ENCODE assay signal across 26 cellular contexts in the genomic region with DNA sequence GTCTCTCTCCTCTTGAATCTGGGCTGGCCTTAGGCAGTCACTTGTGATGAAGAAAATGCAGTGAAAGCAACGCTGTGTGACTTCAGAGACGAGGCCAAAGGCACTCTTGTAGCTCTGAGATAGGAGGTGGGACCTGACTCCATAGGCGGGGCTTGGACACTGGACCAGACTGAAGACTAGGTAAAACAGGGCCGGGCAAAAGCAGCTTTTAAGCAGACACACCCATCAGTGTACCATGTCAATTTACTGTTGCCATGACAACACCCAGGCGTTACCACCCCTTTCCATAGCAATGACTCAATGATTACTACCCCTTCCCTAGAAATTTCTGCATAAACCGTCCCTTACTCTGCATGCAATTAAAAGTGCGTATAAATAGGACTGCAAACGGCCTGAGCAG. TPM values are rescaled to one million over a fixed set of nuclear protein-coding genes. Genes with fewer than 3 reads are reported as not detected.
DNase-seq lines count a peak whose midpoint lies in the region; ATAC-seq and TF ChIP-seq lines count a peak whose summit lies in the region.
"Had no signal": no experiment of that assay in that cellular context is flagged by ENCODE, and none has a peak within 500 bp of the region (broad histone marks: within the 10 kb centered on the region; RNA-seq: fewer than 3 reads in every experiment).

No MANE protein-coding gene starts in this region.

- H3K4me3 Mint-ChIP-seq in CD4-positive, alpha-beta T cell = no peak overlapping the region
- H3K4me3 Mint-ChIP-seq: activated naive CD8-positive, alpha-beta T cell treated with anti-CD3 and anti-CD28 coated beads for 36 hours; activated T-helper 17 cell treated with anti-CD3 and anti-CD28 coated beads, Interleukin-2, amount 50 U/mL, for 72 hours; effector memory CD8-positive, alpha-beta T cell; mesothelial cell of epicardium; nephron progenitor cell had no signal

- no peaks in the 10 kb centered on the region for H3K9me3 ChIP-seq in CD4-positive, alpha-beta T cell (ENCODE audit: control insufficient read depth, low read length)
- H3K9me3 ChIP-seq in left lung = no peaks in the 10 kb centered on the region
- H3K9me3 ChIP-seq: stomach, transverse colon had no signal

- H3K27me3 ChIP-seq in CD4-positive, alpha-beta T cell (ENCODE audit: control insufficient read depth, insufficient read depth, low read length) = no peaks in the 10 kb centered on the region
- H3K27me3 ChIP-seq in left lung = peaks cover 0 to 13% of the 10 kb centered on the region in 2 donors

- no peaks in the 10 kb centered on the region for H3K36me3 Mint-ChIP-seq in CD4-positive, alpha-beta T cell (ENCODE audit: low read depth)
- H3K36me3 Mint-ChIP-seq: activated naive CD8-positive, alpha-beta T cell treated with anti-CD3 and anti-CD28 coated beads for 36 hours; mesothelial cell of epicardium had no signal

- no peak overlapping the region for H3K27ac ChIP-seq in CD4-positive, alpha-beta T cell (ENCODE audit: low read depth, low read length)
- no peak overlapping the region for H3K27ac ChIP-seq in left lung
- H3K27ac ChIP-seq: SK-N-MC, stomach, transverse colon had no signal

- no peaks in the 10 kb centered on the region for H3K36me3 ChIP-seq in left lung
- H3K36me3 ChIP-seq: stomach, transverse colon had no signal

- intact Hi-C loops in CD4-positive, alpha-beta T cell (cut with DNase I, micrococcal nuclease) = loop anchor here in 1 of 2 experiments (10.0 kb wide), 1 partner anchor 592 kb away; no protein-coding TSS in a partner anchor
- intact Hi-C loops in left lung (cut with DNase I) = no loop called here

- POLR2A ChIA-PET in CD4-positive, alpha-beta T cell (lab: Charles Lee) = interaction anchor here (1.7 kb wide), 1 partner anchor 101 kb away, joined by 4 read pairs; the partner anchor contains the start of gene SUPT5H

- no peaks in the 10 kb centered on the region for H3K9me3 Mint-ChIP-seq in CD4-positive, alpha-beta T cell
- H3K9me3 Mint-ChIP-seq: activated naive CD8-positive, alpha-beta T cell treated with anti-CD3 and anti-CD28 coated beads for 36 hours; activated T-helper 17 cell treated with anti-CD3 and anti-CD28 coated beads, Interleukin-2, amount 50 U/mL, for 72 hours; effector memory CD8-positive, alpha-beta T cell; mesothelial cell of epicardium; nephron progenitor cell had no signal

- CTCF ChIA-PET in CD4-positive, alpha-beta T cell (lab: Charles Lee) = no interaction called here

- no peak for DNase-seq in CD4-positive, alpha-beta T cell
- DNase-seq in Caki2 (ENCODE audit: low read depth) = peak; percentile 26
- DNase-seq in NCI-H748 (lab: John Stamatoyannopoulos, UW; ENCODE audit: unreplicated experiment) = peak; percentile 84
- DNase-seq in epithelial cell of esophagus (ENCODE audit: low read depth) = peak; percentile 30
- DNase-seq in stimulated activated naive CD4-positive, alpha-beta T cell treated with Interleukin-2 at 50 U/mL for 16 hours (lab: John Stamatoyannopoulos, UW) = no peak
- no peak for DNase-seq in left lung
- DNase-seq: activated naive CD8-positive, alpha-beta T cell treated with anti-CD3 and anti-CD28 coated beads for 36 hours; effector memory CD8-positive, alpha-beta T cell; IMR-90; left colon; MM.1S; NCI-H1436; NCI-H226; nephron progenitor cell; stimulated activated CD4-positive, alpha-beta T cell treated with anti-CD3 and anti-CD28 coated beads, Interleukin-4, amount 100 ng/mL, for 1 hour; stomach; T-helper 9 cell; transverse colon had no signal

- peaks cover 51% of the 10 kb centered on the region for H3K4me1 Mint-ChIP-seq in CD4-positive, alpha-beta T cell (ENCODE audit: low read depth)
- H3K4me1 Mint-ChIP-seq: nephron progenitor cell had no signal

- no peak overlapping the region for H3K4me3 ChIP-seq in epithelial cell of esophagus (ENCODE audit: low read length)
- no peak overlapping the region for H3K4me3 ChIP-seq in left lung
- H3K4me3 ChIP-seq: SK-N-MC, stomach, transverse colon had no signal

- no peak for TF ChIP-seq CTCF in CD4-positive, alpha-beta T cell (IDR thresholded peaks at IDR 0.05)
- TF ChIP-seq CTCF in epithelial cell of esophagus (IDR thresholded peaks at IDR 0.05; ENCODE audit: insufficient read depth, low read depth, low read length, missing control alignments) (no peak), left lung (IDR thresholded peaks at IDR 0.05) (no peak)

- in situ Hi-C loops in Caki2 (cut with HindIII; ENCODE audit: low pct_unique_long_range_greater_than_20kb, low sequenced_read_pairs) = loop anchor here (25.0 kb wide), 1 partner anchor 116 kb away; the partner anchor contains the start of gene LGALS16

- H3K27ac Mint-ChIP-seq in CD4-positive, alpha-beta T cell = peak overlapping the region; percentile 47
- H3K27ac Mint-ChIP-seq: activated naive CD8-positive, alpha-beta T cell treated with anti-CD3 and anti-CD28 coated beads for 36 hours; activated T-helper 17 cell treated with anti-CD3 and anti-CD28 coated beads, Interleukin-2, amount 50 U/mL, for 72 hours; effector memory CD8-positive, alpha-beta T cell; mesothelial cell of epicardium; nephron progenitor cell had no signal

- no peak for ATAC-seq in CD4-positive, alpha-beta T cell (ENCODE audit: poor library complexity)
- ATAC-seq in left lung = no peak
- no peak for ATAC-seq in HG02852 (IDR thresholded peaks at IDR 0.05; ENCODE audit: unreplicated experiment)
- ATAC-seq: activated T-helper 17 cell treated with anti-CD3 and anti-CD28 coated beads, Interleukin-2, amount 50 U/mL, for 72 hours; effector memory CD8-positive, alpha-beta T cell; left colon; Panc1 had no signal

- H3K4me1 ChIP-seq in left lung = peaks cover 0 to 2% of the 10 kb centered on the region in 2 donors
- H3K4me1 ChIP-seq: transverse colon had no signal

- H3K27me3 Mint-ChIP-seq in CD4-positive, alpha-beta T cell = no peaks in the 10 kb centered on the region
- H3K27me3 Mint-ChIP-seq: activated naive CD8-positive, alpha-beta T cell treated with anti-CD3 and anti-CD28 coated beads for 36 hours; activated T-helper 17 cell treated with anti-CD3 and anti-CD28 coated beads, Interleukin-2, amount 50 U/mL, for 72 hours had no signal

RNA-seq across cellular contexts. Expression of gene EID2, which starts 6.6 kb away (rescaled TPM):
- total RNA-seq in CD4-positive, alpha-beta T cell = 10 to 100 TPM; 17.2 to 18.1 TPM
- total RNA-seq in Caki2 (2014; rRNA removed; shearing (Covaris generic); ENCODE audit: low replicate concordance) = 16.4 and 18.8 TPM in 2 replicates
- 10 to 100 TPM; 16.6 to 16.8 TPM for total RNA-seq in left lung

RNA-seq across cellular contexts. Expression of gene EID2B, which starts 13.9 kb away (rescaled TPM):
- 1 to 10 TPM; 5.0 to 5.1 TPM for total RNA-seq in CD4-positive, alpha-beta T cell
- 6.2 and 10.2 TPM in 2 replicates for total RNA-seq in Caki2 (2014; rRNA removed; shearing (Covaris generic); ENCODE audit: low replicate concordance)
- total RNA-seq in left lung = 1 to 10 TPM; 2.0 to 3.0 TPM

RNA-seq across cellular contexts. Expression of gene SELENOV, which starts 31.7 kb away (rescaled TPM):
- not detected for total RNA-seq in CD4-positive, alpha-beta T cell
- total RNA-seq in Caki2 (2014; rRNA removed; shearing (Covaris generic); ENCODE audit: low replicate concordance) = not detected in 2 replicates
- total RNA-seq in left lung = not detected
- total RNA-seq: activated naive CD8-positive, alpha-beta T cell treated with anti-CD3 and anti-CD28 coated beads for 36 hours; activated T-helper 17 cell treated with anti-CD3 and anti-CD28 coated beads, Interleukin-2, amount 50 U/mL, for 72 hours; fibroblast of lung; IMR-90; left colon; posterior vena cava; skeletal muscle tissue; stomach; transverse colon had no signal

RNA-seq across cellular contexts. Expression of gene DLL3, which starts 47.9 kb away (rescaled TPM):
- total RNA-seq in CD4-positive, alpha-beta T cell = not detected
- 5.8 and 11.8 TPM in 2 replicates for total RNA-seq in Caki2 (2014; rRNA removed; shearing (Covaris generic); ENCODE audit: low replicate concordance)
- total RNA-seq in left lung = under 1 TPM in 1 of 2 donors, not detected in 1; 0.12 TPM
- total RNA-seq: posterior vena cava, skeletal muscle tissue, stomach, transverse colon had no signal

RNA-seq across cellular contexts. Expression of gene LGALS13, which starts 55.7 kb away (rescaled TPM):
- not detected for total RNA-seq in CD4-positive, alpha-beta T cell
- not detected in 2 replicates for total RNA-seq in Caki2 (2014; rRNA removed; shearing (Covaris generic); ENCODE audit: low replicate concordance)
- not detected for total RNA-seq in left lung
- total RNA-seq: activated naive CD8-positive, alpha-beta T cell treated with anti-CD3 and anti-CD28 coated beads for 36 hours; activated T-helper 17 cell treated with anti-CD3 and anti-CD28 coated beads, Interleukin-2, amount 50 U/mL, for 72 hours; fibroblast of lung; IMR-90; left colon; mesothelial cell of epicardium; posterior vena cava; skeletal muscle tissue; stomach; transverse colon had no signal

Comparison
In these comparisons a context has a peak if more than half of its experiments do, and no peak if none do; other contexts are left out.
1. DNase-seq: peak in Caki2 (single experiment), NCI-H748 (single experiment) and epithelial cell of esophagus (single experiment); none in CD4-positive, alpha-beta T cell (0 of 10), stimulated activated naive CD4-positive, alpha-beta T cell treated with Interleukin-2 at 50 U/mL for 16 hours (single experiment) and left lung (0 of 2).